In the genomic region with DNA sequence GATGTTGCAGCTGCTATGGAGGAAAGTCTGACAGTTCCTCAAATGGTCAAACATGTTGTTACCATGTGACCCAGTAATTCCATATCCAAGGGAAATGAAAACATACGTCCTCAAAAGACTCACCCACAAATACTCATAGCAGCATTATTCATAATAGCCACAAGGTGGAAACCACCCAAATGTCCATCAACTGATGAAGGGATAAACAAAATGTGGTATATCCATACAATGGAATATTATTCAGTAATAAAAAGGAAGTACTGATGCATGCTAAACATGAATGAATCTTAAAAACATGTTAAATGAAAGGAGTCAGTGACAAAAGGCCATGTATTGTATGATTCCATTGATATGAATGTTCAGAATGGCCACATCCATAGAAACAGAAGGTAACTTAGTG, we compare ENCODE assay signal across 19 cellular contexts.
"Had no signal": no experiment of that assay in that cellular context is flagged by ENCODE, and none has a peak within 500 bp of the region (broad histone marks: within the 10 kb centered on the region; RNA-seq: fewer than 3 reads in every experiment).

No MANE protein-coding gene starts in this region.

- ATAC-seq: left lung; mucosa of descending colon; naive thymus-derived CD4-positive, alpha-beta T cell; stimulated activated naive CD8-positive, alpha-beta T cell treated with anti-CD3 and anti-CD28 coated beads, Interleukin-15, amount 100 ng/mL, for 72 hours; WTC11 had no signal

- H3K9me3 ChIP-seq: left lung, mucosa of descending colon, sigmoid colon, testis, upper lobe of left lung had no signal

- H3K27ac ChIP-seq: hepatocyte, left lung, parathyroid adenoma, sigmoid colon, spleen, testis, upper lobe of left lung had no signal

- H3K9ac ChIP-seq: parathyroid adenoma had no signal

- H3K36me3 ChIP-seq: left lung, sigmoid colon, spleen, upper lobe of left lung had no signal

- H3K79me2 ChIP-seq: hepatocyte, parathyroid adenoma had no signal

- H2AFZ ChIP-seq: hepatocyte, parathyroid adenoma had no signal

- DNase-seq: activated CD4-positive, alpha-beta memory T cell treated with anti-CD3 and anti-CD28 coated beads, Interleukin-2, amount 10 ng/mL, durations not matched to agents 7 days and 5 days; activated CD4-positive, alpha-beta T cell treated with anti-CD3 and anti-CD28 coated beads for 4 hours; activated gamma-delta T cell treated with Interleukin-2 at 50 U/mL for 16 hours; activated T-cell treated with anti-CD3 and anti-CD28 coated beads, Interleukin-2, amount 50 U/mL, for 48 hours; aorta; dermis blood vessel endothelial cell; left lung; mucosa of descending colon; naive thymus-derived CD4-positive, alpha-beta T cell; sigmoid colon; spleen; stimulated activated naive CD8-positive, alpha-beta T cell treated with anti-CD3 and anti-CD28 coated beads, Interleukin-15, amount 100 ng/mL, for 72 hours; T-helper 2 cell; testis; upper lobe of left lung had no signal

- H3K9me3 Mint-ChIP-seq: activated CD4-positive, alpha-beta memory T cell treated with anti-CD3 and anti-CD28 coated beads, Interleukin-2, amount 10 ng/mL, durations not matched to agents 7 days and 5 days had no signal

- H3K27me3 ChIP-seq: hepatocyte, left lung, sigmoid colon, spleen, testis, upper lobe of left lung had no signal

- H3K4me2 ChIP-seq: hepatocyte had no signal

- H3K27me3 Mint-ChIP-seq: activated CD4-positive, alpha-beta memory T cell treated with anti-CD3 and anti-CD28 coated beads, Interleukin-2, amount 10 ng/mL, durations not matched to agents 7 days and 5 days; naive thymus-derived CD4-positive, alpha-beta T cell; stimulated activated naive CD8-positive, alpha-beta T cell treated with anti-CD3 and anti-CD28 coated beads, Interleukin-15, amount 100 ng/mL, for 72 hours had no signal

- H3K27ac Mint-ChIP-seq: activated CD4-positive, alpha-beta memory T cell treated with anti-CD3 and anti-CD28 coated beads, Interleukin-2, amount 10 ng/mL, durations not matched to agents 7 days and 5 days; memory B cell; stimulated activated naive CD8-positive, alpha-beta T cell treated with anti-CD3 and anti-CD28 coated beads, Interleukin-15, amount 100 ng/mL, for 72 hours; WTC11 had no signal

- H3K4me3 ChIP-seq: hepatocyte, left lung, mucosa of descending colon, sigmoid colon, spleen, testis, upper lobe of left lung had no signal

- H3K4me3 Mint-ChIP-seq: activated CD4-positive, alpha-beta memory T cell treated with anti-CD3 and anti-CD28 coated beads, Interleukin-2, amount 10 ng/mL, durations not matched to agents 7 days and 5 days; memory B cell; stimulated activated naive CD8-positive, alpha-beta T cell treated with anti-CD3 and anti-CD28 coated beads, Interleukin-15, amount 100 ng/mL, for 72 hours; WTC11 had no signal
